Comparison of ENCODE assay signal across 9 cellular contexts in genomic region chr5:50853151-50853550, GRCh38.
DNase-seq lines count a peak whose midpoint lies in the region; ATAC-seq and FAIRE-seq lines count a peak whose summit lies in the region.
"Had no signal": no experiment of that assay in that cellular context is flagged by ENCODE, and none has a peak within 500 bp of the region (broad histone marks: within the 10 kb centered on the region; RNA-seq: fewer than 3 reads in every experiment).

No MANE protein-coding gene starts in this region.

- FAIRE-seq in GM18507 (lab: Jason Lieb, UNC) (peak; percentile 89), HTR-8/SVneo (lab: Jason Lieb, UNC) (no peak)

- WGBS in right cardiac atrium, result 68% methylated on average over 4 of the region's 4 CpGs

- H3K27ac Mint-ChIP-seq in IgD-negative memory B cell, result peak overlapping the region; percentile 18 to 91 (median 67)

- H3K9me3 Mint-ChIP-seq in IgD-negative memory B cell, result no peaks in the 10 kb centered on the region

- H3K27me3 ChIP-seq in right cardiac atrium (ENCODE audit: control insufficient read depth, insufficient read depth), result no peaks in the 10 kb centered on the region
- H3K27me3 ChIP-seq: breast epithelium had no signal

- intact Hi-C loops in right cardiac atrium (cut with DNase I), result no loop called here

- ATAC-seq in GM21737 (IDR thresholded peaks at IDR 0.05; ENCODE audit: unreplicated experiment) (peak; percentile 86), right cardiac atrium (peak; percentile 33 to 42)
- ATAC-seq in stimulated activated naive CD8-positive, alpha-beta T cell treated with anti-CD3 and anti-CD28 coated beads, Interleukin-15, Interleukin-2, amounts not matched to agents 100 U/mL and 50 U/mL, for 24 hours, result no peak

- peak overlapping the region in 3 of 4 donors; percentile 1 to 81 (median 58) for H3K4me3 Mint-ChIP-seq in IgD-negative memory B cell

- no peaks in the 10 kb centered on the region for H3K27me3 Mint-ChIP-seq in IgD-negative memory B cell

- no peak overlapping the region for H3K4me3 ChIP-seq in right cardiac atrium (ENCODE audit: low read length)
- H3K4me3 ChIP-seq: breast epithelium had no signal

- H3K9me3 ChIP-seq in right cardiac atrium (ENCODE audit: control insufficient read depth, low read length), result no peaks in the 10 kb centered on the region
- H3K9me3 ChIP-seq: breast epithelium had no signal

- no peak overlapping the region for H3K27ac ChIP-seq in right cardiac atrium (ENCODE audit: low read length)
- H3K27ac ChIP-seq: breast epithelium had no signal

- peaks cover 2% of the 10 kb centered on the region for H3K36me3 Mint-ChIP-seq in IgD-negative memory B cell

- H3K4me1 ChIP-seq in right cardiac atrium (ENCODE audit: control insufficient read depth, insufficient read depth, low read length), result no peaks in the 10 kb centered on the region
- H3K4me1 ChIP-seq: breast epithelium had no signal

- DNase-seq in GM18507 (ENCODE audit: extremely low spot score, insufficient read length, low read depth) (peak; percentile 4), right cardiac atrium (peak; percentile 10 to 39 (median 34)), HTR-8/SVneo (ENCODE audit: insufficient read length, low spot score) (no peak), SHP77 (lab: John Stamatoyannopoulos, UW) (no peak)
- DNase-seq in stimulated activated naive CD8-positive, alpha-beta T cell treated with anti-CD3 and anti-CD28 coated beads, Interleukin-15, Interleukin-2, amounts not matched to agents 100 U/mL and 50 U/mL, for 24 hours, result no peak
- no peak for DNase-seq in stimulated activated CD4-positive, alpha-beta T cell treated with anti-CD3 and anti-CD28 coated beads, Interleukin-4, amount 100 ng/mL, for 24 hours

- H3K4me1 Mint-ChIP-seq in IgD-negative memory B cell, result peaks cover 42 to 57% (median 46%) of the 10 kb centered on the region in 3 donors

Comparison
In these comparisons a context has a peak if more than half of its experiments do, and no peak if none do; other contexts are left out.
1. DNase-seq: peak in GM18507 (single experiment) and right cardiac atrium (3 of 3); none in HTR-8/SVneo (single experiment), stimulated activated naive CD8-positive, alpha-beta T cell treated with anti-CD3 and anti-CD28 coated beads, Interleukin-15, Interleukin-2, amounts not matched to agents 100 U/mL and 50 U/mL, for 24 hours (single experiment), SHP77 (0 of 2) and stimulated activated CD4-positive, alpha-beta T cell treated with anti-CD3 and anti-CD28 coated beads, Interleukin-4, amount 100 ng/mL, for 24 hours (single experiment).